Comparison of ENCODE assay signal across 1 cellular context in the genomic region with DNA sequence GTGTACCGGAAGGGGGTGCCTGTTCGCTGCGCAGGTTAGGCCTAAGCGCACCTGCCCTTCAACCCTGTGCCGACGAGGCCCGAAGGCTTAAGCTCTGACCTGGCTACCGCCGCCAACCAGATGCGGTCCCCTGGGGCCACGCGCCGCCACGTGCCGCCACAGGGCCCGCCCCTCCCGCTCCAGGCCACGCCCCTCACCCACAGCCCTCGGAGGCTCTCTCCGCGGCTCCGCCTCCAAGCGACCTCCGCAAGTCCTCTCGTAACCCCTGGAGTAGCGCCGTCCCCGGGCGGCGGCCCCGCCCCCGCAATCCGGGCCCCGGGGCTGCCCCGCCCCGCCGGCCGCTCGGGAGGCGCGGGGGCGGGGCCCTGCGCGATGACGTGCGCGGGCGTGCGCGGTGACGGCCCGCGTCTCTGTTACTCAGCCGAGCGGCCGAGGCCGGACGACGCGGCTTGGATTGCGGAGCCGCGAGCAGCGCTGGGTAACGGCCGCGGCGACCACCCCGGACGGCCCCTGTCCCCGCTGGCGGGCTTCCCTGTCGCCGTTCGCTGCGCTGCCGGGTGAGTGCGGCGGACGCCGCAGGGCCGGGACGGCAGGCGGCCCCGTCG.
TF ChIP-seq lines count a peak whose summit lies in the region.

A gene (plus strand): TSS at position 413 of the 605 bp plus-strand sequence. CDS start 94,984 bp downstream, outside the sequence.

TF ChIP-seq in GM23338, 12 proteins besides CTCF, POLR2A, EP300 and RAD21:
- TF ChIP-seq, protein P1, sequence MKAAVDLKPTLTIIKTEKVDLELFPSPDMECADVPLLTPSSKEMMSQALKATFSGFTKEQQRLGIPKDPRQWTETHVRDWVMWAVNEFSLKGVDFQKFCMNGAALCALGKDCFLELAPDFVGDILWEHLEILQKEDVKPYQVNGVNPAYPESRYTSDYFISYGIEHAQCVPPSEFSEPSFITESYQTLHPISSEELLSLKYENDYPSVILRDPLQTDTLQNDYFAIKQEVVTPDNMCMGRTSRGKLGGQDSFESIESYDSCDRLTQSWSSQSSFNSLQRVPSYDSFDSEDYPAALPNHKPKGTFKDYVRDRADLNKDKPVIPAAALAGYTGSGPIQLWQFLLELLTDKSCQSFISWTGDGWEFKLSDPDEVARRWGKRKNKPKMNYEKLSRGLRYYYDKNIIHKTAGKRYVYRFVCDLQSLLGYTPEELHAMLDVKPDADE (IDR thresholded peaks at IDR 0.05), result no peak
- TF ChIP-seq ZNF114 (CRISPR knock-in tag; IDR thresholded peaks at IDR 0.05) (no peak), CREB1 (CRISPR knock-in tag; IDR thresholded peaks at IDR 0.05; ENCODE audit: low read depth) (peak; percentile 76), EZH2phosphoT487 (IDR thresholded peaks at IDR 0.05; ENCODE audit: unreplicated experiment) (no peak), POLR2AphosphoS5 (IDR thresholded peaks at IDR 0.05; ENCODE audit: low read depth) (peak; percentile 73), NANOG (IDR thresholded peaks at IDR 0.05; ENCODE audit: borderline replicate concordance) (no peak)
